ENCODE assay signal across 8 cellular contexts in the genomic region with DNA sequence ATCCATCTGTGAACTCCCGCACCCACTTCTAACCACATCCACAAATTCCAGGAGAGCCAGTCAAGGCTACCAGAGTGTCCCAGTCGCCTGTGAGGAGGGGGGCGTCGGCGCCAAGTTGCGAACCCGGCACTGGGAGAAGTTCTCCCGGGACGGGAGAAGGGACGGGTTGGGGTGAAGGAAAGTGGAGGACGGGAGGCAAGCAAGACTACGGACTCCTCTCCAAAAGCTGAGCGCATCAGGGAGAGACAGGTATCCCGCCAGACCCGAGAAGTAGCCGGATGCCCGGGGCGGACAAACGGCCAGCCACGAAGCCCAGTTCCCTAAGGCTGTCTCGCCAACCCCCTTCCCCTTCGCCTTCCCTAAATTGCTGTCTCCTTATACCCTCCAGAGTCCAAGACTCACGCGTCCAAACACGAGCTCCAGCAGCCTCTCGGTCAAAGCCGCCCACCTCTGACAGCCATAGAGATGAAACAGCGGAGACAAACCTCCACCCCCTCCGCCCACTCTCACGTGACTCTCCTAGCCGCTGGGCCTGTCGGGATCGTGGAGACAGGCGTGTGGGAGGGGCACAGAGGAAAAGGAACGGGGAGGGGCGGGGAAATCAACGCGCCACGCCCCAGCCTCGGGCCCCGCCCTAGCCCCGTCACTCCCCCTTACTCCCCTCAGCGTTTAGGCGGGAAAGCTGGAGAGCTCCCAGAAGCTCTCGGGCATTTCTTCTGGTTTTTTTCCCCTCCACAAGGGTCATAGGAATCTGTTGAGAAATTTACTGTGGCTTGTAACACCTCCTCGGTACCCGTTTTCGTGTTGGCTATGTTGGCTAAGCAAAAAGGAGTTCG. TPM values are rescaled to one million over a fixed set of nuclear protein-coding genes. Genes with fewer than 3 reads are reported as not detected.
DNase-seq lines count a peak whose midpoint lies in the region; ATAC-seq and TF ChIP-seq lines count a peak whose summit lies in the region.

A gene with protein sequence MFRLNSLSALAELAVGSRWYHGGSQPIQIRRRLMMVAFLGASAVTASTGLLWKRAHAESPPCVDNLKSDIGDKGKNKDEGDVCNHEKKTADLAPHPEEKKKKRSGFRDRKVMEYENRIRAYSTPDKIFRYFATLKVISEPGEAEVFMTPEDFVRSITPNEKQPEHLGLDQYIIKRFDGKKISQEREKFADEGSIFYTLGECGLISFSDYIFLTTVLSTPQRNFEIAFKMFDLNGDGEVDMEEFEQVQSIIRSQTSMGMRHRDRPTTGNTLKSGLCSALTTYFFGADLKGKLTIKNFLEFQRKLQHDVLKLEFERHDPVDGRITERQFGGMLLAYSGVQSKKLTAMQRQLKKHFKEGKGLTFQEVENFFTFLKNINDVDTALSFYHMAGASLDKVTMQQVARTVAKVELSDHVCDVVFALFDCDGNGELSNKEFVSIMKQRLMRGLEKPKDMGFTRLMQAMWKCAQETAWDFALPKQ (minus strand): TSS at position 472 of the 836 bp plus-strand sequence. CDS start 59,286 bp downstream, outside the sequence.

- H3K4me1 ChIP-seq in RWPE2 (ENCODE audit: insufficient read depth, poor library complexity, severe bottlenecking) = peaks cover 10% of the 10 kb centered on the region

- no peaks in the 10 kb centered on the region for H3K36me3 Mint-ChIP-seq in activated T-helper 2 cell treated with anti-CD3 and anti-CD28 coated beads, Interferon-gamma antibody, Interleukin-2, Interleukin-4, amounts not matched to agents 10 μg/mL and 5 μg/mL and 100 μg/mL, durations not matched to agents 14 hours and 24 hours and 36 hours (ENCODE audit: low read depth)
- H3K36me3 Mint-ChIP-seq in natural killer cell = no peaks in the 10 kb centered on the region

- no peaks in the 10 kb centered on the region for H3K36me3 ChIP-seq in RWPE2 (ENCODE audit: low read depth)

- H3K9me3 ChIP-seq in RWPE2 (ENCODE audit: severe bottlenecking) = no peaks in the 10 kb centered on the region

- H3K27ac ChIP-seq in RWPE2 (ENCODE audit: poor library complexity, severe bottlenecking) = peak within 1 kb of the TSS; percentile 29

- intact Hi-C loops in activated T-helper 2 cell treated with anti-CD3 and anti-CD28 coated beads, Interferon-gamma antibody, Interleukin-2, Interleukin-4, amounts not matched to agents 10 μg/mL and 5 μg/mL and 100 μg/mL, durations not matched to agents 14 hours and 24 hours and 36 hours (cut with micrococcal nuclease) = loop anchor here (1.0 to 2.0 kb wide), 3 partner anchors 63 to 543 kb away; a partner anchor contains a TSS
- intact Hi-C loops in natural killer cell (cut with micrococcal nuclease) = no loop called here

- H3K27me3 Mint-ChIP-seq in activated T-helper 2 cell treated with anti-CD3 and anti-CD28 coated beads, Interferon-gamma antibody, Interleukin-2, Interleukin-4, amounts not matched to agents 10 μg/mL and 5 μg/mL and 100 μg/mL, durations not matched to agents 14 hours and 24 hours and 36 hours (ENCODE audit: low read depth) = no peaks in the 10 kb centered on the region
- H3K27me3 Mint-ChIP-seq in natural killer cell (ENCODE audit: low read depth in 2 of 2) = no peaks in the 10 kb centered on the region

- H3K4me1 Mint-ChIP-seq in activated T-helper 2 cell treated with anti-CD3 and anti-CD28 coated beads, Interferon-gamma antibody, Interleukin-2, Interleukin-4, amounts not matched to agents 10 μg/mL and 5 μg/mL and 100 μg/mL, durations not matched to agents 14 hours and 24 hours and 36 hours (ENCODE audit: low read depth) = peaks cover 14% of the 10 kb centered on the region
- peaks cover 21 to 22% of the 10 kb centered on the region in 2 donors for H3K4me1 Mint-ChIP-seq in natural killer cell

- H3K9me3 Mint-ChIP-seq in activated T-helper 2 cell treated with anti-CD3 and anti-CD28 coated beads, Interferon-gamma antibody, Interleukin-2, Interleukin-4, amounts not matched to agents 10 μg/mL and 5 μg/mL and 100 μg/mL, durations not matched to agents 14 hours and 24 hours and 36 hours = no peaks in the 10 kb centered on the region
- H3K9me3 Mint-ChIP-seq in natural killer cell = no peaks in the 10 kb centered on the region

- H3K27me3 ChIP-seq in RWPE2 (ENCODE audit: insufficient read depth, poor library complexity, severe bottlenecking) = no peaks in the 10 kb centered on the region

- DNase-seq in Daoy (ENCODE audit: low read depth) = peak; percentile 97
- peak; percentile 69 for DNase-seq in GOT3 (lab: John Stamatoyannopoulos, UW)
- DNase-seq in LoVo (ENCODE audit: low spot score) = peak; percentile 95
- DNase-seq in RWPE2 (ENCODE audit: low spot score) = peak; percentile 95
- DNase-seq in activated T-helper 2 cell treated with anti-CD3 and anti-CD28 coated beads, Interferon-gamma antibody, Interleukin-2, Interleukin-4, amounts not matched to agents 10 μg/mL and 5 μg/mL and 100 μg/mL, durations not matched to agents 14 hours and 24 hours and 36 hours (ENCODE audit: low spot score) = peak; percentile 93
- DNase-seq in fibroblast of mammary gland (ENCODE audit: low read depth) = peak; percentile 92
- DNase-seq in natural killer cell = peak; percentile 81
- peak; percentile 94 for DNase-seq in stimulated activated naive CD4-positive, alpha-beta T cell treated with Interleukin-2 at 50 U/mL for 16 hours (lab: John Stamatoyannopoulos, UW)

- TF ChIP-seq CTCF in RWPE2 (IDR thresholded peaks at IDR 0.05; ENCODE audit: poor library complexity, severe bottlenecking) (no peak), fibroblast of mammary gland (conservative IDR thresholded peaks at IDR 0.05; ENCODE audit: control insufficient read depth, insufficient read depth, low read depth, low read length) (no peak), natural killer cell (IDR thresholded peaks at IDR 0.05) (no peak)

- H3K27ac Mint-ChIP-seq in activated T-helper 2 cell treated with anti-CD3 and anti-CD28 coated beads, Interferon-gamma antibody, Interleukin-2, Interleukin-4, amounts not matched to agents 10 μg/mL and 5 μg/mL and 100 μg/mL, durations not matched to agents 14 hours and 24 hours and 36 hours = peak within 1 kb of the TSS; percentile 93
- peak within 1 kb of the TSS; percentile 77 to 87 for H3K27ac Mint-ChIP-seq in natural killer cell

- H3K4me3 ChIP-seq in RWPE2 (ENCODE audit: severe bottlenecking) = peak within 1 kb of the TSS; percentile 77
- H3K4me3 ChIP-seq in fibroblast of mammary gland (ENCODE audit: control insufficient read depth, low read depth, low read length) = peak within 1 kb of the TSS; percentile 91

- H3K4me3 Mint-ChIP-seq in activated T-helper 2 cell treated with anti-CD3 and anti-CD28 coated beads, Interferon-gamma antibody, Interleukin-2, Interleukin-4, amounts not matched to agents 10 μg/mL and 5 μg/mL and 100 μg/mL, durations not matched to agents 14 hours and 24 hours and 36 hours (ENCODE audit: low read depth) = peak within 1 kb of the TSS; percentile 99
- H3K4me3 Mint-ChIP-seq in natural killer cell = peak within 1 kb of the TSS; percentile 92

- ATAC-seq in RWPE2 (ENCODE audit: low read depth) (peak; percentile 92), natural killer cell (peak; percentile 98 to 99 (median 99))

RNA-seq across cellular contexts. Expression of the gene that starts here (rescaled TPM):
- total RNA-seq in Daoy (2014; rRNA removed; shearing (Covaris generic)) = 25.7 and 26.7 TPM in 2 replicates
- 30.0 and 30.7 TPM in 2 replicates for total RNA-seq in activated T-helper 2 cell treated with anti-CD3 and anti-CD28 coated beads, Interferon-gamma antibody, Interleukin-2, Interleukin-4, amounts not matched to agents 10 μg/mL and 5 μg/mL and 100 μg/mL, durations not matched to agents 14 hours and 24 hours and 36 hours
- total RNA-seq in natural killer cell = 10 to 100 TPM; 27.9 to 30.9 (median 29.4) TPM

Comparison
In these comparisons a context has a peak if more than half of its experiments do, and no peak if none do; other contexts are left out.
1. Peak in every context shown above with its lines: DNase-seq, ATAC-seq, H3K4me3 ChIP-seq and H3K27ac ChIP-seq.